In genomic region chr12:124898200-124898950, GRCh38 we compare ENCODE assay signal across 8 cellular contexts. TPM values are rescaled to one million over a fixed set of nuclear protein-coding genes. Genes with fewer than 3 reads are reported as not detected.
A peak's percentile ranks its signal among the peaks of the same experiment; 100 is the strongest.
DNase-seq lines count a peak whose midpoint lies in the region; ATAC-seq and TF ChIP-seq lines count a peak whose summit lies in the region.

No MANE protein-coding gene starts in this region.

- H3K4me1 Mint-ChIP-seq in CD4-positive, CD25-positive, alpha-beta regulatory T cell, result peaks cover 4 to 16% (median 9%) of the 10 kb centered on the region in 4 donors

- peak overlapping the region in 1 of 2 donors; percentile 2 for H3K9ac ChIP-seq in colonic mucosa (ENCODE audit: low read depth in 2 of 2, low read length in 2 of 2)

- H3K36me3 ChIP-seq in CD4-positive, CD25-positive, alpha-beta regulatory T cell (ENCODE audit: control insufficient read depth, insufficient read depth, low read length), result no peaks in the 10 kb centered on the region
- H3K36me3 ChIP-seq in colonic mucosa (no peaks in the 10 kb centered on the region), testis (ENCODE audit: low read depth, missing control alignments) (no peaks in the 10 kb centered on the region)

- peak overlapping the region in 2 of 4 donors; percentile 28 to 57 for H3K4me3 Mint-ChIP-seq in CD4-positive, CD25-positive, alpha-beta regulatory T cell

- peaks cover 24% of the 10 kb centered on the region for H3K27me3 Mint-ChIP-seq in CD4-positive, CD25-positive, alpha-beta regulatory T cell

- H3K27ac ChIP-seq in CD4-positive, CD25-positive, alpha-beta regulatory T cell (ENCODE audit: insufficient read depth, low read length, poor library complexity, severe bottlenecking), result no peak overlapping the region
- H3K27ac ChIP-seq in colonic mucosa, result no peak overlapping the region
- peak overlapping the region in 1 of 2 donors; percentile 14 for H3K27ac ChIP-seq in testis

- peak overlapping the region in 1 of 3 donors; percentile 17 for H3K27ac Mint-ChIP-seq in CD4-positive, CD25-positive, alpha-beta regulatory T cell

- peaks cover 6% of the 10 kb centered on the region for H3K4me1 ChIP-seq in CD4-positive, CD25-positive, alpha-beta regulatory T cell (ENCODE audit: control insufficient read depth, insufficient read depth, low read length, poor library complexity, severe bottlenecking)
- no peaks in the 10 kb centered on the region for H3K4me1 ChIP-seq in colonic mucosa
- peaks cover 5% of the 10 kb centered on the region for H3K4me1 ChIP-seq in testis

- no peaks in the 10 kb centered on the region for H3K36me3 Mint-ChIP-seq in CD4-positive, CD25-positive, alpha-beta regulatory T cell

- no peaks in the 10 kb centered on the region for H3K9me3 ChIP-seq in CD4-positive, CD25-positive, alpha-beta regulatory T cell (ENCODE audit: control insufficient read depth in 2 of 2, low read length in 2 of 2)
- H3K9me3 ChIP-seq in colonic mucosa, result no peaks in the 10 kb centered on the region
- H3K9me3 ChIP-seq in testis, result no peaks in the 10 kb centered on the region

- H3K4me3 ChIP-seq in CD4-positive, CD25-positive, alpha-beta regulatory T cell (ENCODE audit: low read depth, low read length), result no peak overlapping the region
- H3K4me3 ChIP-seq in colonic mucosa, result no peak overlapping the region
- no peak overlapping the region for H3K4me3 ChIP-seq in testis

- peak; percentile 48 to 85 (median 72) for DNase-seq in CD4-positive, CD25-positive, alpha-beta regulatory T cell
- DNase-seq in NCI-H2171 (lab: John Stamatoyannopoulos, UW) (peak; percentile 39), colonic mucosa (peak; percentile 82), mucosa of gallbladder (ENCODE audit: low spot score) (peak; percentile 73), testis (peak; percentile 78), posterior vena cava (ENCODE audit: low spot score) (no peak)
- DNase-seq in activated CD4-positive, alpha-beta T cell treated with anti-CD3 and anti-CD28 coated beads for 48 hours, result peak; percentile 79

- peak; percentile 93 to 95 for ATAC-seq in CD4-positive, CD25-positive, alpha-beta regulatory T cell (ENCODE audit: low read depth in 2 of 2)
- peak; percentile 42 for ATAC-seq in GM21737 (IDR thresholded peaks at IDR 0.05; ENCODE audit: unreplicated experiment)

- H3K27me3 ChIP-seq in CD4-positive, CD25-positive, alpha-beta regulatory T cell (ENCODE audit: control insufficient read depth, insufficient read depth, low read length), result no peaks in the 10 kb centered on the region
- H3K27me3 ChIP-seq in colonic mucosa (no peaks in the 10 kb centered on the region), testis (no peaks in the 10 kb centered on the region)

- no peak for TF ChIP-seq POLR2A in testis (IDR thresholded peaks at IDR 0.05)

- no peaks in the 10 kb centered on the region for H3K9me3 Mint-ChIP-seq in CD4-positive, CD25-positive, alpha-beta regulatory T cell

- TF ChIP-seq CTCF in colonic mucosa (IDR thresholded peaks at IDR 0.05), result peak; percentile 53
- TF ChIP-seq CTCF in testis (IDR thresholded peaks at IDR 0.05), result peak; percentile 40 to 63 (median 48)

- intact Hi-C loops in colonic mucosa (cut with DNase I), result loop anchor here (5.0 kb wide), 1 partner anchor 111 kb away; no protein-coding TSS in a partner anchor
- intact Hi-C loops in testis (cut with DNase I; ENCODE audit: low total_unique reads), result no loop called here
- intact Hi-C loops in posterior vena cava (cut with DNase I), result no loop called here

- 30 to 50% methylated on average over 18 of the region's 18 CpGs for WGBS in testis, 2 donors

RNA-seq across cellular contexts. Expression of gene UBC, which starts 16.1 kb away (rescaled TPM):
- total RNA-seq in CD4-positive, CD25-positive, alpha-beta regulatory T cell, result 2,012 TPM
- 1,000 to 10,000 TPM; 1,179 to 1,557 (median 1,450) TPM for polyA plus RNA-seq in CD4-positive, CD25-positive, alpha-beta regulatory T cell
- total RNA-seq in colonic mucosa, result 1,000 to 10,000 TPM in 1 of 2 donors, 100 to 1,000 TPM in 1; 903 to 1,043 TPM
- total RNA-seq in mucosa of gallbladder, result 1,032 TPM
- total RNA-seq in testis, result 1,000 to 10,000 TPM; 1,262 to 1,458 TPM
- polyA plus RNA-seq in testis (ENCODE audit: insufficient read depth, low read depth, low replicate concordance), result 2,678 TPM
- total RNA-seq in posterior vena cava, result 1,000 to 10,000 TPM in 1 of 2 donors, 100 to 1,000 TPM in 1; 993 to 1,405 TPM

RNA-seq across cellular contexts. Expression of gene SCARB1, which starts 34.7 kb away (rescaled TPM):
- 1.2 TPM for total RNA-seq in CD4-positive, CD25-positive, alpha-beta regulatory T cell
- polyA plus RNA-seq in CD4-positive, CD25-positive, alpha-beta regulatory T cell, result under 1 TPM; 0.52 to 0.81 (median 0.69) TPM
- total RNA-seq in colonic mucosa (10 to 100 TPM; 44.9 to 83.1 TPM), mucosa of gallbladder (102 TPM), testis (10 to 100 TPM; 46.9 to 73.6 TPM), posterior vena cava (10 to 100 TPM; 13.0 to 14.3 TPM)
- polyA plus RNA-seq in testis (ENCODE audit: insufficient read depth, low read depth, low replicate concordance), result 116 TPM
